In genomic region chr14:100567009-100567876, GRCh38 we compare ENCODE assay signal across 12 cellular contexts. TPM values are rescaled to one million over a fixed set of nuclear protein-coding genes. Genes with fewer than 3 reads are reported as not detected.
DNase-seq lines count a peak whose midpoint lies in the region; ATAC-seq and TF ChIP-seq lines count a peak whose summit lies in the region.
"Had no signal": no experiment of that assay in that cellular context is flagged by ENCODE, and none has a peak within 500 bp of the region (broad histone marks: within the 10 kb centered on the region; RNA-seq: fewer than 3 reads in every experiment).

No MANE protein-coding gene starts in this region.

- no peak overlapping the region for H3K27ac ChIP-seq in tibial artery

- H3K9me3 ChIP-seq in tibial artery: no peaks in the 10 kb centered on the region
- H3K9me3 ChIP-seq: adrenal gland had no signal

- no peak for ATAC-seq in HG02885 (IDR thresholded peaks at IDR 0.05; ENCODE audit: poor library complexity, unreplicated experiment)
- ATAC-seq in GM18505 (IDR thresholded peaks at IDR 0.05; ENCODE audit: unreplicated experiment): no peak

- peaks cover 5% of the 10 kb centered on the region for H3K4me1 Mint-ChIP-seq in activated naive CD4-positive, alpha-beta T cell treated with anti-CD3 and anti-CD28 coated beads for 36 hours (ENCODE audit: low read depth)

- H3K27me3 ChIP-seq in tibial artery: peaks cover 3 to 95% of the 10 kb centered on the region in 2 donors

- H3K4me3 ChIP-seq in tibial artery: peak overlapping the region; percentile 13 to 31

- H3K4me3 Mint-ChIP-seq in activated naive CD4-positive, alpha-beta T cell treated with anti-CD3 and anti-CD28 coated beads for 36 hours: peak overlapping the region; percentile 57

- H3K36me3 Mint-ChIP-seq in activated naive CD4-positive, alpha-beta T cell treated with anti-CD3 and anti-CD28 coated beads for 36 hours (ENCODE audit: low read depth): no peaks in the 10 kb centered on the region
- H3K36me3 Mint-ChIP-seq: CD4-positive, CD25-positive, alpha-beta regulatory T cell had no signal

- no peaks in the 10 kb centered on the region for H3K9me3 Mint-ChIP-seq in activated naive CD4-positive, alpha-beta T cell treated with anti-CD3 and anti-CD28 coated beads for 36 hours
- H3K9me3 Mint-ChIP-seq: CD4-positive, CD25-positive, alpha-beta regulatory T cell had no signal

- H3K4me1 ChIP-seq in tibial artery: peaks cover 0 to 25% (median 21%) of the 10 kb centered on the region in 4 donors

- TF ChIP-seq CTCF in tibial artery (IDR thresholded peaks at IDR 0.05): no peak

- intact Hi-C loops in activated naive CD4-positive, alpha-beta T cell treated with anti-CD3 and anti-CD28 coated beads for 36 hours (cut with micrococcal nuclease): no loop called here
- intact Hi-C loops in tibial artery (cut with DNase I; ENCODE audit: low total_unique reads): no loop called here

- DNase-seq in activated naive CD4-positive, alpha-beta T cell treated with anti-CD3 and anti-CD28 coated beads for 36 hours: peak; percentile 12
- no peak for DNase-seq in activated naive CD4-positive, alpha-beta T cell (lab: John Stamatoyannopoulos, UW)
- DNase-seq in astrocyte of the hippocampus (ENCODE audit: low read depth, low spot score) (peak; percentile 42), medulla oblongata (ENCODE audit: extremely low spot score) (peak; percentile 25), tibial artery (no peak), cerebellum (ENCODE audit: low spot score) (no peak)
- DNase-seq: adrenal gland; CD4-positive, CD25-positive, alpha-beta regulatory T cell; NCI-H1105; stimulated activated CD4-positive, alpha-beta T cell treated with anti-CD3 and anti-CD28 coated beads, Interleukin-4, amount 100 ng/mL, for 1 hour had no signal

- CTCF ChIA-PET in activated naive CD4-positive, alpha-beta T cell treated with anti-CD3 and anti-CD28 coated beads for 36 hours (lab: Charles Lee): no interaction called here

- H3K27ac Mint-ChIP-seq in activated naive CD4-positive, alpha-beta T cell treated with anti-CD3 and anti-CD28 coated beads for 36 hours: no peak overlapping the region
- H3K27ac Mint-ChIP-seq: CD4-positive, CD25-positive, alpha-beta regulatory T cell had no signal

- H3K36me3 ChIP-seq in tibial artery: no peaks in the 10 kb centered on the region
- H3K36me3 ChIP-seq: adrenal gland had no signal

- H3K27me3 Mint-ChIP-seq in activated naive CD4-positive, alpha-beta T cell treated with anti-CD3 and anti-CD28 coated beads for 36 hours (ENCODE audit: low read depth): peaks cover 22% of the 10 kb centered on the region

- TF ChIP-seq POLR2A in GM18505 (IDR thresholded peaks at IDR 0.05; ENCODE audit: borderline replicate concordance, extremely low read depth, insufficient read depth, insufficient read length): no peak

RNA-seq across cellular contexts. Expression of gene BEGAIN, which starts 20.0 kb away (rescaled TPM):
- total RNA-seq in activated naive CD4-positive, alpha-beta T cell treated with anti-CD3 and anti-CD28 coated beads for 36 hours: 1 to 10 TPM; 5.0 to 5.6 TPM
- 6.0 TPM for total RNA-seq in cerebellum

Comparison
In these comparisons a context has a peak if more than half of its experiments do, and no peak if none do; other contexts are left out.
1. DNase-seq: peak in activated naive CD4-positive, alpha-beta T cell treated with anti-CD3 and anti-CD28 coated beads for 36 hours (single experiment), astrocyte of the hippocampus (single experiment) and medulla oblongata (single experiment); none in activated naive CD4-positive, alpha-beta T cell (0 of 4), tibial artery (0 of 2) and cerebellum (single experiment).